1 cellular context compared by ENCODE assay signal in the genomic region with DNA sequence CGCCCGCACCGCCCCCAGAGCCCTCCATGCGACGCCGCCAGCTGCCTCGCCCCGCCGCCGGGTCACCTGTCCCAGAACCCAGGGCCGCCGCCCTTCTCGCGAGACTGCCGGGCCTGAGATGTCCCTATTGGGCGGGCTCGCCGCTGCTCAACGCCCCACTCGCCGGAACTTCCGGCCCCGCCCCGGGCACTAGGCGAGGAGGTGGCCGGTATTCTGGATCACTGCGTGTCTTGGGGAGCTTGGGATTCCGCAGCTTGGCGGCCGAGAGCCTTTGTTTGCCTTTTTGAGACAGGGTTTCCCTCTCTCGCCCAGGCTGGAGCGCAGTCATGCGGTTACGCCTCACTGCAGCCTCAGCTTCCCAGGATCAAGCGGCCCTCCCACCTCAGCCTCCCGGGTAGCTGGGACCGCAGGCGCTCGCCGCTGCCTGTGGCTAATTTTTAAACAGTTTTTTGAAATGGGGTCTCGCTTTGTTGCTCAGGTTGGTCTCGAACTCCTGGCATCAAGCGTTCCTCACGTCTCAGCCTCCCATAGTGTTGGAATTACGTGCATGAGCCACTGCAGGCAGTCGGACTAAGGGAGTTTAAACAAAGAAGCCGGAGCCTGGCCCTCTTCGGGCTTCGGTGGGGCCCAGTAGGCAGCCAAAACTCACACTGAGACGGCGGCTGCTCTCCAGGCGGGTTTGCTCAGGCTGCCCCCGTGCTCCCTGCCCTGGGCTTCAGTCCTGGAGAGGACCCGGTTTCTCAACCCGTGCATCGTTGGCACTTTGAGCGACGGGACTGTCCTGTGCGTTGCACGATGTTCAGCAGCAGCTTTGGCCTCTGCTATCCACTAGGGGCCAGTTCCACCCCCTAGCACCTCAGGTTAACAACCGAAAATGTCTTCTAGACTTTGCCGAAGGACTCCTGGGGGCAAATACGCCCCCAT.
TF ChIP-seq lines count a peak whose summit lies in the region.

A gene (minus strand): TSS at position 43 of the 924 bp plus-strand sequence. CDS start 15 bp downstream, at position 28.

TF ChIP-seq in K562, 482 proteins besides CTCF, POLR2A, EP300 and RAD21 (continued from another document and continues in another):
- TF ChIP-seq, protein P1, sequence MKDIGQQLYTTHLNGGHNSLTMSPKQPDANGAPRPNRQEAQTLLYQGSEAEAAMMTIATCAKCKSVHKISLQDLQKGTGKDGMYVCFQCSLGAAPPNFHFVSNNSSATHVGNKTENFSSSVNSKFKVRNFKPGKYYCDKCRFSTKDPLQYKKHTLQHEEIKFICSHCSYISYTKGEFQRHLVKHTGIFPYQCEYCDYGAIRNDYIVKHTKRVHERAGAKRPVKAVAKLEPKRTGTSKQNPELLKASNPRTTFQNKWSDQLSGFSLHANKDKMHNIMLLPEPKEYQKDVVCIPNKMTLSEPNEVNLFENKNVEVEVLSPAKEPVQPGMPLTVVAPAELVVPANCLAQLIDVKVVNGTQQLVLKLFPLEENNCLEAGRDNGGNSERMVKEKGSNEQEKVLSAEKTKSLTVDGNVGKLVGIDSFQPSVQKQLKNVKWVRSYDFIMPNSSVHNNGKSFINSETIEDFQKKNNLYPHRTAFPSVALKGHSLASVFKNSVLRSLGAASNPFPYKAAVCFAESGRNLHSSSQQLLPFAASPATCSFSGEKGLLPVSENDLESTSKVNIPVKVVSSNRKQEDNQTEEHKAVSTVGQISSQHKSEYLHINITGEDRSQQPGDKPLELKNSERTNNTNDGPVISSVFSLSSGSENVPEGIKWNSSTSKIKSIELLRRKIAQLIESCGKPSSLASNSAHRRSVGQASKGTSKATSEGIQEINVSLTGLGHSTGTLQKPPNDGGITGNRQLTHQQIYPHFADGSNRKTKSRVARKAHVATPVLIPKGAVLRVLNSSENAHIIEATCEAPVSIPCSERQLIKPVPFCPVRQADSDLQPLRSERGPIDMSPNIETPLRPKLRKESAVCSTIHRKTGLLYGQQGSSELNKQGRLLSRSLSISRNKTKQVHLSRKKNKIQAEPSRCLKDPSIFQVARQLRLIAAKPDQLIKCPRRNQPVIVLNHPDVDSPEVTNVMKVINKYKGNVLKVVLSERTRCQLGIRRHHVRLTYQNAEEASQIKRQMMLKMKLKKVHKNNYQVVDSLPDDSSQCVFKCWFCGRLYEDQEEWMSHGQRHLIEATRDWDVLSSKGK (CRISPR knock-in tag; IDR thresholded peaks at IDR 0.05): no peak
- no peak for TF ChIP-seq HLTF (IDR thresholded peaks at IDR 0.05)
- peak; percentile 55 for TF ChIP-seq SP1 (CRISPR knock-in tag; IDR thresholded peaks at IDR 0.05)
- TF ChIP-seq ETV6 (IDR thresholded peaks at IDR 0.05; ENCODE audit: borderline replicate concordance in 1 of 2, low read depth in 2 of 2, low read length in 1 of 2): no peak
- TF ChIP-seq ETV6 (CRISPR knock-in tag; IDR thresholded peaks at IDR 0.05; ENCODE audit: borderline replicate concordance): no peak
- TF ChIP-seq CC2D1A (IDR thresholded peaks at IDR 0.05): no peak
- peak; percentile 94 for TF ChIP-seq POLR2G (IDR thresholded peaks at IDR 0.05; ENCODE audit: low read depth, low read length)
- no peak for TF ChIP-seq NR1H2 (CRISPR knock-in tag; IDR thresholded peaks at IDR 0.05)
- TF ChIP-seq ILF3 (IDR thresholded peaks at IDR 0.05; ENCODE audit: borderline replicate concordance): no peak
- TF ChIP-seq HNRNPH1 (optimal IDR thresholded peaks at IDR 0.05; ENCODE audit: low read depth, low read length): no peak
- TF ChIP-seq, protein P2, sequence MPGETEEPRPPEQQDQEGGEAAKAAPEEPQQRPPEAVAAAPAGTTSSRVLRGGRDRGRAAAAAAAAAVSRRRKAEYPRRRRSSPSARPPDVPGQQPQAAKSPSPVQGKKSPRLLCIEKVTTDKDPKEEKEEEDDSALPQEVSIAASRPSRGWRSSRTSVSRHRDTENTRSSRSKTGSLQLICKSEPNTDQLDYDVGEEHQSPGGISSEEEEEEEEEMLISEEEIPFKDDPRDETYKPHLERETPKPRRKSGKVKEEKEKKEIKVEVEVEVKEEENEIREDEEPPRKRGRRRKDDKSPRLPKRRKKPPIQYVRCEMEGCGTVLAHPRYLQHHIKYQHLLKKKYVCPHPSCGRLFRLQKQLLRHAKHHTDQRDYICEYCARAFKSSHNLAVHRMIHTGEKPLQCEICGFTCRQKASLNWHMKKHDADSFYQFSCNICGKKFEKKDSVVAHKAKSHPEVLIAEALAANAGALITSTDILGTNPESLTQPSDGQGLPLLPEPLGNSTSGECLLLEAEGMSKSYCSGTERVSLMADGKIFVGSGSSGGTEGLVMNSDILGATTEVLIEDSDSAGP (CRISPR knock-in tag; IDR thresholded peaks at IDR 0.05): no peak
- TF ChIP-seq SNRNP70 (optimal IDR thresholded peaks at IDR 0.05; ENCODE audit: low read depth, low read length): no peak
- TF ChIP-seq HNRNPLL (IDR thresholded peaks at IDR 0.05; ENCODE audit: low read depth, low read length, poor library complexity, severe bottlenecking): peak; percentile 52
- TF ChIP-seq, protein P3, sequence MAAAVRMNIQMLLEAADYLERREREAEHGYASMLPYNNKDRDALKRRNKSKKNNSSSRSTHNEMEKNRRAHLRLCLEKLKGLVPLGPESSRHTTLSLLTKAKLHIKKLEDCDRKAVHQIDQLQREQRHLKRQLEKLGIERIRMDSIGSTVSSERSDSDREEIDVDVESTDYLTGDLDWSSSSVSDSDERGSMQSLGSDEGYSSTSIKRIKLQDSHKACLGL (CRISPR knock-in tag; IDR thresholded peaks at IDR 0.05; ENCODE audit: borderline replicate concordance, poor library complexity, severe bottlenecking): no peak
- no peak for TF ChIP-seq MCM3 (IDR thresholded peaks at IDR 0.05)
- TF ChIP-seq PHF20 (IDR thresholded peaks at IDR 0.05; ENCODE audit: partially characterized antibody): peak; percentile 83
- no peak for TF ChIP-seq ZSCAN29 (IDR thresholded peaks at IDR 0.05)
- TF ChIP-seq HCFC1 (IDR thresholded peaks at IDR 0.05; ENCODE audit: low read depth, low read length): peak; percentile 55; the same call in 1 of the 2 replicates
- TF ChIP-seq FOXA1 (IDR thresholded peaks at IDR 0.05; ENCODE audit: borderline replicate concordance): no peak
- TF ChIP-seq MYC (IDR thresholded peaks at IDR 0.05; ENCODE audit: low read depth, low read length): peak; percentile 70
- TF ChIP-seq MYC (CRISPR knock-in tag; IDR thresholded peaks at IDR 0.05; ENCODE audit: borderline replicate concordance, low read depth): no peak
- TF ChIP-seq, protein P4, sequence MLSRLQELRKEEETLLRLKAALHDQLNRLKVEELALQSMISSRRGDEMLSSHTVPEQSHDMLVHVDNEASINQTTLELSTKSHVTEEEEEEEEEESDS (CRISPR knock-in tag; IDR thresholded peaks at IDR 0.05): no peak
- TF ChIP-seq XRCC5 (IDR thresholded peaks at IDR 0.05; ENCODE audit: low read depth, low read length): no peak
- TF ChIP-seq ZNF384 (IDR thresholded peaks at IDR 0.05; ENCODE audit: low read depth, low read length): no peak
- TF ChIP-seq POLR2AphosphoS5 (IDR thresholded peaks at IDR 0.05; ENCODE audit: control insufficient read depth, insufficient read depth, low read depth, low read length): peak; percentile 96
- TF ChIP-seq, protein P5, sequence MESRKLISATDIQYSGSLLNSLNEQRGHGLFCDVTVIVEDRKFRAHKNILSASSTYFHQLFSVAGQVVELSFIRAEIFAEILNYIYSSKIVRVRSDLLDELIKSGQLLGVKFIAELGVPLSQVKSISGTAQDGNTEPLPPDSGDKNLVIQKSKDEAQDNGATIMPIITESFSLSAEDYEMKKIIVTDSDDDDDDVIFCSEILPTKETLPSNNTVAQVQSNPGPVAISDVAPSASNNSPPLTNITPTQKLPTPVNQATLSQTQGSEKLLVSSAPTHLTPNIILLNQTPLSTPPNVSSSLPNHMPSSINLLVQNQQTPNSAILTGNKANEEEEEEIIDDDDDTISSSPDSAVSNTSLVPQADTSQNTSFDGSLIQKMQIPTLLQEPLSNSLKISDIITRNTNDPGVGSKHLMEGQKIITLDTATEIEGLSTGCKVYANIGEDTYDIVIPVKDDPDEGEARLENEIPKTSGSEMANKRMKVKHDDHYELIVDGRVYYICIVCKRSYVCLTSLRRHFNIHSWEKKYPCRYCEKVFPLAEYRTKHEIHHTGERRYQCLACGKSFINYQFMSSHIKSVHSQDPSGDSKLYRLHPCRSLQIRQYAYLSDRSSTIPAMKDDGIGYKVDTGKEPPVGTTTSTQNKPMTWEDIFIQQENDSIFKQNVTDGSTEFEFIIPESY (CRISPR knock-in tag; IDR thresholded peaks at IDR 0.05): no peak
- 0 out of 2 replicates have a peak, but pooled peaks have one; percentile 41 for TF ChIP-seq NR4A1 (CRISPR knock-in tag; IDR thresholded peaks at IDR 0.05)
- no peak for TF ChIP-seq NR4A1 (tag; IDR thresholded peaks at IDR 0.05)
- TF ChIP-seq, protein P6, sequence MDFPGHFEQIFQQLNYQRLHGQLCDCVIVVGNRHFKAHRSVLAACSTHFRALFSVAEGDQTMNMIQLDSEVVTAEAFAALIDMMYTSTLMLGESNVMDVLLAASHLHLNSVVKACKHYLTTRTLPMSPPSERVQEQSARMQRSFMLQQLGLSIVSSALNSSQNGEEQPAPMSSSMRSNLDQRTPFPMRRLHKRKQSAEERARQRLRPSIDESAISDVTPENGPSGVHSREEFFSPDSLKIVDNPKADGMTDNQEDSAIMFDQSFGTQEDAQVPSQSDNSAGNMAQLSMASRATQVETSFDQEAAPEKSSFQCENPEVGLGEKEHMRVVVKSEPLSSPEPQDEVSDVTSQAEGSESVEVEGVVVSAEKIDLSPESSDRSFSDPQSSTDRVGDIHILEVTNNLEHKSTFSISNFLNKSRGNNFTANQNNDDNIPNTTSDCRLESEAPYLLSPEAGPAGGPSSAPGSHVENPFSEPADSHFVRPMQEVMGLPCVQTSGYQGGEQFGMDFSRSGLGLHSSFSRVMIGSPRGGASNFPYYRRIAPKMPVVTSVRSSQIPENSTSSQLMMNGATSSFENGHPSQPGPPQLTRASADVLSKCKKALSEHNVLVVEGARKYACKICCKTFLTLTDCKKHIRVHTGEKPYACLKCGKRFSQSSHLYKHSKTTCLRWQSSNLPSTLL (IDR thresholded peaks at IDR 0.05): no peak
- TF ChIP-seq SETDB1 (IDR thresholded peaks at IDR 0.05; ENCODE audit: low read length): no peak
- TF ChIP-seq, protein P7, sequence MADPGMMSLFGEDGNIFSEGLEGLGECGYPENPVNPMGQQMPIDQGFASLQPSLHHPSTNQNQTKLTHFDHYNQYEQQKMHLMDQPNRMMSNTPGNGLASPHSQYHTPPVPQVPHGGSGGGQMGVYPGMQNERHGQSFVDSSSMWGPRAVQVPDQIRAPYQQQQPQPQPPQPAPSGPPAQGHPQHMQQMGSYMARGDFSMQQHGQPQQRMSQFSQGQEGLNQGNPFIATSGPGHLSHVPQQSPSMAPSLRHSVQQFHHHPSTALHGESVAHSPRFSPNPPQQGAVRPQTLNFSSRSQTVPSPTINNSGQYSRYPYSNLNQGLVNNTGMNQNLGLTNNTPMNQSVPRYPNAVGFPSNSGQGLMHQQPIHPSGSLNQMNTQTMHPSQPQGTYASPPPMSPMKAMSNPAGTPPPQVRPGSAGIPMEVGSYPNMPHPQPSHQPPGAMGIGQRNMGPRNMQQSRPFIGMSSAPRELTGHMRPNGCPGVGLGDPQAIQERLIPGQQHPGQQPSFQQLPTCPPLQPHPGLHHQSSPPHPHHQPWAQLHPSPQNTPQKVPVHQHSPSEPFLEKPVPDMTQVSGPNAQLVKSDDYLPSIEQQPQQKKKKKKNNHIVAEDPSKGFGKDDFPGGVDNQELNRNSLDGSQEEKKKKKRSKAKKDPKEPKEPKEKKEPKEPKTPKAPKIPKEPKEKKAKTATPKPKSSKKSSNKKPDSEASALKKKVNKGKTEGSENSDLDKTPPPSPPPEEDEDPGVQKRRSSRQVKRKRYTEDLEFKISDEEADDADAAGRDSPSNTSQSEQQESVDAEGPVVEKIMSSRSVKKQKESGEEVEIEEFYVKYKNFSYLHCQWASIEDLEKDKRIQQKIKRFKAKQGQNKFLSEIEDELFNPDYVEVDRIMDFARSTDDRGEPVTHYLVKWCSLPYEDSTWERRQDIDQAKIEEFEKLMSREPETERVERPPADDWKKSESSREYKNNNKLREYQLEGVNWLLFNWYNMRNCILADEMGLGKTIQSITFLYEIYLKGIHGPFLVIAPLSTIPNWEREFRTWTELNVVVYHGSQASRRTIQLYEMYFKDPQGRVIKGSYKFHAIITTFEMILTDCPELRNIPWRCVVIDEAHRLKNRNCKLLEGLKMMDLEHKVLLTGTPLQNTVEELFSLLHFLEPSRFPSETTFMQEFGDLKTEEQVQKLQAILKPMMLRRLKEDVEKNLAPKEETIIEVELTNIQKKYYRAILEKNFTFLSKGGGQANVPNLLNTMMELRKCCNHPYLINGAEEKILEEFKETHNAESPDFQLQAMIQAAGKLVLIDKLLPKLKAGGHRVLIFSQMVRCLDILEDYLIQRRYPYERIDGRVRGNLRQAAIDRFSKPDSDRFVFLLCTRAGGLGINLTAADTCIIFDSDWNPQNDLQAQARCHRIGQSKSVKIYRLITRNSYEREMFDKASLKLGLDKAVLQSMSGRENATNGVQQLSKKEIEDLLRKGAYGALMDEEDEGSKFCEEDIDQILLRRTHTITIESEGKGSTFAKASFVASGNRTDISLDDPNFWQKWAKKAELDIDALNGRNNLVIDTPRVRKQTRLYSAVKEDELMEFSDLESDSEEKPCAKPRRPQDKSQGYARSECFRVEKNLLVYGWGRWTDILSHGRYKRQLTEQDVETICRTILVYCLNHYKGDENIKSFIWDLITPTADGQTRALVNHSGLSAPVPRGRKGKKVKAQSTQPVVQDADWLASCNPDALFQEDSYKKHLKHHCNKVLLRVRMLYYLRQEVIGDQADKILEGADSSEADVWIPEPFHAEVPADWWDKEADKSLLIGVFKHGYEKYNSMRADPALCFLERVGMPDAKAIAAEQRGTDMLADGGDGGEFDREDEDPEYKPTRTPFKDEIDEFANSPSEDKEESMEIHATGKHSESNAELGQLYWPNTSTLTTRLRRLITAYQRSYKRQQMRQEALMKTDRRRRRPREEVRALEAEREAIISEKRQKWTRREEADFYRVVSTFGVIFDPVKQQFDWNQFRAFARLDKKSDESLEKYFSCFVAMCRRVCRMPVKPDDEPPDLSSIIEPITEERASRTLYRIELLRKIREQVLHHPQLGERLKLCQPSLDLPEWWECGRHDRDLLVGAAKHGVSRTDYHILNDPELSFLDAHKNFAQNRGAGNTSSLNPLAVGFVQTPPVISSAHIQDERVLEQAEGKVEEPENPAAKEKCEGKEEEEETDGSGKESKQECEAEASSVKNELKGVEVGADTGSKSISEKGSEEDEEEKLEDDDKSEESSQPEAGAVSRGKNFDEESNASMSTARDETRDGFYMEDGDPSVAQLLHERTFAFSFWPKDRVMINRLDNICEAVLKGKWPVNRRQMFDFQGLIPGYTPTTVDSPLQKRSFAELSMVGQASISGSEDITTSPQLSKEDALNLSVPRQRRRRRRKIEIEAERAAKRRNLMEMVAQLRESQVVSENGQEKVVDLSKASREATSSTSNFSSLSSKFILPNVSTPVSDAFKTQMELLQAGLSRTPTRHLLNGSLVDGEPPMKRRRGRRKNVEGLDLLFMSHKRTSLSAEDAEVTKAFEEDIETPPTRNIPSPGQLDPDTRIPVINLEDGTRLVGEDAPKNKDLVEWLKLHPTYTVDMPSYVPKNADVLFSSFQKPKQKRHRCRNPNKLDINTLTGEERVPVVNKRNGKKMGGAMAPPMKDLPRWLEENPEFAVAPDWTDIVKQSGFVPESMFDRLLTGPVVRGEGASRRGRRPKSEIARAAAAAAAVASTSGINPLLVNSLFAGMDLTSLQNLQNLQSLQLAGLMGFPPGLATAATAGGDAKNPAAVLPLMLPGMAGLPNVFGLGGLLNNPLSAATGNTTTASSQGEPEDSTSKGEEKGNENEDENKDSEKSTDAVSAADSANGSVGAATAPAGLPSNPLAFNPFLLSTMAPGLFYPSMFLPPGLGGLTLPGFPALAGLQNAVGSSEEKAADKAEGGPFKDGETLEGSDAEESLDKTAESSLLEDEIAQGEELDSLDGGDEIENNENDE (IDR thresholded peaks at IDR 0.05; ENCODE audit: low read depth, low read length): no peak
